ENCODE assay signal across 12 cellular contexts in the genomic region with DNA sequence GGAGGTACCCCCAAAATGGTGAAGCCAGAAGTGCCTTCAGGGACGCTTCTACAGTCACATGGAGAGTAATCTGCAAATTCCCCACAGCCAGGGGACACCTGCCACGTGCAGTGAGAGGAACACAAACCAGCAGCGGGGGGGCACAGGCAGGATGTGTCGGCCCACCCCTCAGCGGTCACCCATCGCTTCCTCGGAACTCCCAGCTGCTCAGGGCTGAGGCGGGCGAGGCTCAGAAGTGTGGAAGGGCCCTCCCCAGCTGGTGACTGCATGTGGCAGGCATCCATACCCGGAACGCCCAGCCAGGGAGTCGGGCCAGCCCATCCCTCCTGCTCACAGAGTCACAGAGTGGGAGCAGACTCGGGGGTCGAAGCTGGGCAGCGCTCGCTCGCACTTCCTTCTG.
DNase-seq lines count a peak whose midpoint lies in the region; ATAC-seq and TF ChIP-seq lines count a peak whose summit lies in the region.
"Had no signal": no experiment of that assay in that cellular context is flagged by ENCODE, and none has a peak within 500 bp of the region (broad histone marks: within the 10 kb centered on the region; RNA-seq: fewer than 3 reads in every experiment).

No MANE protein-coding gene starts in this region.

- H3K27ac ChIP-seq in SJCRH30 (peak overlapping the region; percentile 13; the same call in 1 of the 2 replicates), heart left ventricle (peak overlapping the region in 4 of 12 donors; percentile 16 to 96 (median 38)), psoas muscle (no peak overlapping the region)
- H3K27ac ChIP-seq: body of pancreas had no signal

- 35 to 43% (median 38%) methylated on average over 11 to 17 of the region's 17 CpGs for WGBS in heart left ventricle, 4 donors
- 32 to 43% (median 37%) methylated on average over 17 of the region's 17 CpGs for WGBS in psoas muscle, 3 donors

- peaks cover 21% of the 10 kb centered on the region for H3K4me1 ChIP-seq in SJCRH30
- peaks cover 4 to 84% (median 56%) of the 10 kb centered on the region in 12 donors for H3K4me1 ChIP-seq in heart left ventricle
- peaks cover 11% of the 10 kb centered on the region for H3K4me1 ChIP-seq in psoas muscle

- H3K4me3 ChIP-seq in SJCRH30 = peak overlapping the region; percentile 9
- H3K4me3 ChIP-seq in heart left ventricle = no peak overlapping the region
- no peak overlapping the region for H3K4me3 ChIP-seq in psoas muscle
- H3K4me3 ChIP-seq: body of pancreas had no signal

- intact Hi-C loops in heart left ventricle (cut with DNase I) = loop anchor here in 3 of 10 donors (5.0 to 10.0 kb wide), 2 partner anchors 84 to 152 kb away; no protein-coding TSS in a partner anchor
- intact Hi-C loops in psoas muscle (cut with DNase I) = no loop called here

- peak; percentile 75 for DNase-seq in EH (ENCODE audit: low read depth)
- DNase-seq in SJCRH30 = peak; percentile 72 to 81
- peak; percentile 62 to 78 (median 73) for DNase-seq in heart left ventricle
- DNase-seq in psoas muscle = peak; percentile 61 to 74
- DNase-seq in NCI-H748 treated with DMSO at 0.1 percent for 48 hours (lab: John Stamatoyannopoulos, UW) = no peak
- no peak for DNase-seq in D341Med (ENCODE audit: low spot score)
- DNase-seq: body of pancreas; CD4-positive, alpha-beta memory T cell; glutamatergic neuron; NCI-H187 had no signal

- H3K27me3 ChIP-seq in SJCRH30 (no peaks in the 10 kb centered on the region), heart left ventricle (no peaks in the 10 kb centered on the region), psoas muscle (ENCODE audit: insufficient read depth in 3 of 3, low read length in 2 of 3) (no peaks in the 10 kb centered on the region)
- H3K27me3 ChIP-seq: body of pancreas had no signal

- no peak for TF ChIP-seq POLR2A in heart left ventricle (IDR thresholded peaks at IDR 0.05)

- H3K36me3 ChIP-seq in SJCRH30 (no peaks in the 10 kb centered on the region), heart left ventricle (no peaks in the 10 kb centered on the region), psoas muscle (ENCODE audit: insufficient read depth in 1 of 2, low read depth in 1 of 2) (no peaks in the 10 kb centered on the region)

- no peaks in the 10 kb centered on the region for H3K9me3 ChIP-seq in SJCRH30 (replicated peaks)
- H3K9me3 ChIP-seq in heart left ventricle = no peaks in the 10 kb centered on the region
- H3K9me3 ChIP-seq in psoas muscle = no peaks in the 10 kb centered on the region
- H3K9me3 ChIP-seq: body of pancreas had no signal

- no peak for TF ChIP-seq CTCF in heart left ventricle (IDR thresholded peaks at IDR 0.05)
- no peak for TF ChIP-seq CTCF in psoas muscle (IDR thresholded peaks at IDR 0.05)

- ATAC-seq in heart left ventricle = peak; percentile 64 to 79 (median 76)
- peak; percentile 44 to 63 (median 58) for ATAC-seq in psoas muscle
- ATAC-seq in GM21717 (IDR thresholded peaks at IDR 0.05; ENCODE audit: unreplicated experiment) = no peak
- no peak for ATAC-seq in HG03354 (IDR thresholded peaks at IDR 0.05; ENCODE audit: poor library complexity, severe bottlenecking, unreplicated experiment)
- ATAC-seq: body of pancreas had no signal

Comparison
In these comparisons a context has a peak if more than half of its experiments do, and no peak if none do; other contexts are left out.
1. DNase-seq: peak in EH (single experiment), SJCRH30 (2 of 2), heart left ventricle (5 of 5) and psoas muscle (2 of 2); none in NCI-H748 treated with DMSO at 0.1 percent for 48 hours (single experiment) and D341Med (single experiment).
2. ATAC-seq: peak in heart left ventricle (4 of 4) and psoas muscle (4 of 4); none in GM21717 (single experiment) and HG03354 (single experiment).